Comparison of ENCODE assay signal across 25 cellular contexts in genomic region chr10:131787961-131788360, GRCh38.
"Had no signal": no experiment of that assay in that cellular context is flagged by ENCODE, and none has a peak within 500 bp of the region (broad histone marks: within the 10 kb centered on the region; RNA-seq: fewer than 3 reads in every experiment).

No MANE protein-coding gene starts in this region.

- H3K27ac Mint-ChIP-seq: nephron; progenitor cell of endocrine pancreas; stimulated activated memory B cell treated with anti-CD40 and anti-IgM and Interleukin-4, amounts not matched to agents 10 μg/mL and 1 μg/mL and 100 μg/mL, for 72 hours; stimulated activated naive CD8-positive, alpha-beta T cell treated with anti-CD3 and anti-CD28 coated beads, Interleukin-15, amount 100 ng/mL, for 72 hours had no signal

- H3K36me3 Mint-ChIP-seq: stimulated activated memory B cell treated with anti-CD40 and anti-IgM and Interleukin-4, amounts not matched to agents 10 μg/mL and 1 μg/mL and 100 μg/mL, for 72 hours had no signal

- H3K9me3 ChIP-seq: heart left ventricle, lower lobe of right lung, ovary, upper lobe of left lung, vagina had no signal

- H3K27me3 Mint-ChIP-seq: progenitor cell of endocrine pancreas had no signal

- H3K4me1 Mint-ChIP-seq: nephron; neural crest cell; stimulated activated memory B cell treated with anti-CD40 and anti-IgM and Interleukin-4, amounts not matched to agents 10 μg/mL and 1 μg/mL and 100 μg/mL, for 72 hours; stimulated activated naive CD8-positive, alpha-beta T cell treated with anti-CD3 and anti-CD28 coated beads, Interleukin-15, amount 100 ng/mL, for 72 hours had no signal

- H3K27ac ChIP-seq: heart left ventricle, lower lobe of right lung, ovary, tibial nerve, upper lobe of left lung, vagina had no signal

- H3K4me2 ChIP-seq: smooth muscle cell had no signal

- H3K36me3 ChIP-seq: heart left ventricle, lower lobe of right lung, ovary, tibial nerve, upper lobe of left lung, vagina had no signal

- H3K27me3 ChIP-seq: ovary, tibial nerve, upper lobe of left lung, vagina had no signal

- H3K4me3 ChIP-seq: heart left ventricle, lower lobe of right lung, ovary, smooth muscle cell, tibial nerve, upper lobe of left lung, vagina had no signal

- H3K4me3 Mint-ChIP-seq: naive thymus-derived CD8-positive, alpha-beta T cell; nephron; neural crest cell; stimulated activated memory B cell treated with anti-CD40 and anti-IgM and Interleukin-4, amounts not matched to agents 10 μg/mL and 1 μg/mL and 100 μg/mL, for 72 hours; stimulated activated naive CD8-positive, alpha-beta T cell treated with anti-CD3 and anti-CD28 coated beads, Interleukin-15, amount 100 ng/mL, for 72 hours had no signal

- ATAC-seq: heart left ventricle; left ventricle myocardium superior; lower lobe of right lung; naive thymus-derived CD8-positive, alpha-beta T cell; right cardiac atrium; stimulated activated memory B cell treated with anti-CD40 and anti-IgM and Interleukin-4, amounts not matched to agents 10 μg/mL and 1 μg/mL and 100 μg/mL, for 72 hours; stimulated activated naive CD8-positive, alpha-beta T cell treated with anti-CD3 and anti-CD28 coated beads, Interleukin-15, amount 100 ng/mL, for 72 hours had no signal

- DNase-seq: heart left ventricle; left ventricle myocardium superior; lower lobe of right lung; mammary epithelial cell; mesenchymal stem cell; naive thymus-derived CD8-positive, alpha-beta T cell; nucleus accumbens; ovary; retina; right cardiac atrium; stimulated activated CD4-positive, alpha-beta T cell treated with anti-CD3 and anti-CD28 coated beads, Interleukin-1b, Interleukin-23, amount 100 ng/mL, for 48 hours; stimulated activated CD4-positive, alpha-beta T cell treated with anti-CD3 and anti-CD28 coated beads, Interleukin-2, amount 100 ng/mL, for 48 hours; stimulated activated CD4-positive, alpha-beta T cell treated with anti-CD3 and anti-CD28 coated beads, Interleukin-4, amount 100 ng/mL, for 4 hours; stimulated activated CD8-positive, alpha-beta memory T cell treated with anti-CD3 and anti-CD28 coated beads, Interleukin-4, amount 100 ng/mL, for 48 hours; stimulated activated naive CD4-positive, alpha-beta T cell treated with Interleukin-2 at 50 U/mL for 16 hours; stimulated activated naive CD8-positive, alpha-beta T cell treated with anti-CD3 and anti-CD28 coated beads, Interleukin-15, amount 100 ng/mL, for 72 hours; substantia nigra; upper lobe of left lung had no signal

- H3K4me1 ChIP-seq: heart left ventricle, lower lobe of right lung, tibial nerve, upper lobe of left lung, vagina had no signal

- H3K9me3 Mint-ChIP-seq: neural crest cell had no signal
